Comparison of ENCODE assay signal across 10 cellular contexts in the genomic region with DNA sequence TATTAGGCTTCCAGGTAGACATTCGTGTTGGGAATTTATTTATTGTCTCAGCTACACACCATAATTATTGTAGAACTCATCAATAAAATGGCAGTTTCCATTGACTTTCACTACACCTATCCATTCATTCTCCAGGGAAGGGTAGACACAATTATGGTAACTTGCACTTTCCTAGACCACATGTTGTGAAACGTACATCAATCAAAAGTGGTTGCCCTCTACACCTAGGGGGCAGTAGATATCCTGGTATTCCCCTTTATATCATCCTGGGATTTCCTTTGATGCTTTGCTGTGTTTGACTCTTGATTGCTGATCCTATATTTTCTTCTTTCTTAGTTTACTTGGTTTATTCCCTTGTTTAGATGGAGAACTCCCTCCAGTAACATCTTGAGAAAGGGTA. TPM values are rescaled to one million over a fixed set of nuclear protein-coding genes. Genes with fewer than 3 reads are reported as not detected.
DNase-seq lines count a peak whose midpoint lies in the region; TF ChIP-seq lines count a peak whose summit lies in the region.
"Had no signal": no experiment of that assay in that cellular context is flagged by ENCODE, and none has a peak within 500 bp of the region (broad histone marks: within the 10 kb centered on the region; RNA-seq: fewer than 3 reads in every experiment).

No MANE protein-coding gene starts in this region.

- H3K36me3 ChIP-seq in mammary epithelial cell (ENCODE audit: insufficient read depth, low read length), result no peaks in the 10 kb centered on the region

- H3K9me3 Mint-ChIP-seq in progenitor cell of endocrine pancreas (ENCODE audit: low read depth), result peaks cover 3% of the 10 kb centered on the region
- no peaks in the 10 kb centered on the region for H3K9me3 Mint-ChIP-seq in immature natural killer cell

- intact Hi-C loops in mammary epithelial cell (cut with micrococcal nuclease), result loop anchor here (5.0 kb wide), 1 partner anchor 176 kb away; no protein-coding TSS in a partner anchor

- no peak overlapping the region for H3K9ac ChIP-seq in mammary epithelial cell (ENCODE audit: insufficient read depth, low read length)

- no peak overlapping the region for H3K4me3 Mint-ChIP-seq in progenitor cell of endocrine pancreas (ENCODE audit: low read depth)
- H3K4me3 Mint-ChIP-seq in immature natural killer cell, result no peak overlapping the region

- H3K79me2 ChIP-seq in mammary epithelial cell (ENCODE audit: insufficient read depth, low read length), result no peaks in the 10 kb centered on the region

- CTCF ChIA-PET in mammary epithelial cell (lab: Charles Lee; ENCODE audit: low non-redundant PET), result no interaction called here

- in situ Hi-C loops in mammary epithelial cell (cut with MboI; ENCODE audit: low sequenced_read_pairs in 2 of 2), result loop anchor here in 1 of 2 donors (25.0 kb wide), 1 partner anchor 169 kb away; no protein-coding TSS in a partner anchor

- H3K27ac ChIP-seq in mammary epithelial cell (ENCODE audit: insufficient read depth, low read depth, low read length), result no peak overlapping the region

- H3K27me3 ChIP-seq in mammary epithelial cell (ENCODE audit: insufficient read depth, low read length), result no peaks in the 10 kb centered on the region

- dilution Hi-C loops in mammary epithelial cell (cut with HindIII; ENCODE audit: low sequenced_read_pairs), result no loop called here

- no peaks in the 10 kb centered on the region for H3K27me3 Mint-ChIP-seq in progenitor cell of endocrine pancreas
- H3K27me3 Mint-ChIP-seq in immature natural killer cell (ENCODE audit: low read depth in 3 of 3), result peaks cover 0 to 11% (median 3%) of the 10 kb centered on the region in 3 donors

- no peaks in the 10 kb centered on the region for H4K20me1 ChIP-seq in mammary epithelial cell (ENCODE audit: insufficient read depth, low read length)

- H3K4me1 Mint-ChIP-seq in progenitor cell of endocrine pancreas (ENCODE audit: low read depth) (peaks cover 2% of the 10 kb centered on the region), immature natural killer cell (no peaks in the 10 kb centered on the region)

- H2AFZ ChIP-seq in mammary epithelial cell (ENCODE audit: low read depth, low read length), result no peak overlapping the region

- BruUV-seq in mammary epithelial cell (replicated peaks; lab: Mats Ljungman, UMichigan), result no TSS peak

- no peak overlapping the region for H3K4me3 ChIP-seq in mammary epithelial cell (replicated peaks in 1 of 3; ENCODE audit: insufficient read depth in 1 of 3, low read depth in 2 of 3, low read length in 3 of 3)

- H3K4me2 ChIP-seq in mammary epithelial cell (ENCODE audit: insufficient read depth, low read depth, low read length), result no peak overlapping the region

- no peaks in the 10 kb centered on the region for H3K9me3 ChIP-seq in mammary epithelial cell (replicated peaks; ENCODE audit: insufficient read depth, low read length)

- H3K36me3 Mint-ChIP-seq in progenitor cell of endocrine pancreas (ENCODE audit: insufficient read depth) (peaks cover 4% of the 10 kb centered on the region), immature natural killer cell (no peaks in the 10 kb centered on the region)

- DNase-seq in NCI-H1694 treated with DMSO at 0.1 percent for 48 hours (lab: John Stamatoyannopoulos, UW) (peak; percentile 1), NCI-H1694 (lab: John Stamatoyannopoulos, UW) (no peak), LoVo (ENCODE audit: low spot score) (peak; percentile 11), mammary epithelial cell (peak; percentile 4), progenitor cell of endocrine pancreas (ENCODE audit: low spot score, unreplicated experiment) (no peak), immature natural killer cell (no peak), islet precursor cell (no peak)
- no peak for DNase-seq in stimulated activated CD4-positive, alpha-beta T cell treated with anti-CD3 and anti-CD28 coated beads, Interleukin-2, amount 100 ng/mL, for 48 hours
- DNase-seq: activated T-cell treated with anti-CD3 and anti-CD28 coated beads, Interleukin-2, amount 50 U/mL, for 48 hours; midbrain had no signal

- TF ChIP-seq CTCF in mammary epithelial cell (conservative IDR thresholded peaks at IDR 0.05 in 1 of 2, IDR thresholded peaks at IDR 0.05 in 1 of 2; ENCODE audit: extremely low read depth in 1 of 2, insufficient read depth in 1 of 2, low read depth in 1 of 2, low read length in 2 of 2) (peak; percentile 51 to 55), progenitor cell of endocrine pancreas (IDR thresholded peaks at IDR 0.05; ENCODE audit: unreplicated experiment) (peak; percentile 22)

- H3K27ac Mint-ChIP-seq in progenitor cell of endocrine pancreas, result no peak overlapping the region
- no peak overlapping the region for H3K27ac Mint-ChIP-seq in immature natural killer cell

- no peaks in the 10 kb centered on the region for H3K4me1 ChIP-seq in mammary epithelial cell (ENCODE audit: insufficient read depth, low read length)

- WGBS in mammary epithelial cell (ENCODE audit: low coverage, missing lambda C conversion rate), result 0% methylated on average over 2 of the region's 2 CpGs

RNA-seq across cellular contexts. Expression of a gene that starts 47.9 kb away (rescaled TPM):
- under 1 TPM; 0.07 to 0.50 TPM for total RNA-seq in mammary epithelial cell
- 0.02 TPM for polyA plus RNA-seq in mammary epithelial cell
- not detected for polyA minus RNA-seq in mammary epithelial cell
- 82.3 and 87.6 TPM in 2 replicates for total RNA-seq in progenitor cell of endocrine pancreas
- polyA plus RNA-seq in immature natural killer cell, result under 1 TPM in 1 of 3 donors, not detected in 2; 0.43 TPM

Comparison
In these comparisons a context has a peak if more than half of its experiments do, and no peak if none do; other contexts are left out.
1. DNase-seq: peak in NCI-H1694 treated with DMSO at 0.1 percent for 48 hours (single experiment), LoVo (single experiment) and mammary epithelial cell (single experiment); none in NCI-H1694 (single experiment), progenitor cell of endocrine pancreas (single experiment), stimulated activated CD4-positive, alpha-beta T cell treated with anti-CD3 and anti-CD28 coated beads, Interleukin-2, amount 100 ng/mL, for 48 hours (0 of 2), immature natural killer cell (0 of 3) and islet precursor cell (single experiment).
2. RNA of a gene that starts 47.9 kb away (total RNA-seq): 82.3 to 87.6 TPM in progenitor cell of endocrine pancreas; 0.07 to 0.50 TPM in mammary epithelial cell; every median in the first group is over 10 times any median in the second.